In genomic region chrX:66046612-66047235, GRCh38 we compare ENCODE assay signal across 8 cellular contexts. TPM values are rescaled to one million over a fixed set of nuclear protein-coding genes. Genes with fewer than 3 reads are reported as not detected.
A peak's percentile ranks its signal among the peaks of the same experiment; 100 is the strongest.
DNase-seq lines count a peak whose midpoint lies in the region; ATAC-seq and TF ChIP-seq lines count a peak whose summit lies in the region.

No MANE protein-coding gene starts in this region.

- H3K27ac Mint-ChIP-seq in progenitor cell of endocrine pancreas, result no peak overlapping the region

- peaks cover 9% of the 10 kb centered on the region for H3K9me3 Mint-ChIP-seq in progenitor cell of endocrine pancreas (ENCODE audit: low read depth)

- H4K20me1 ChIP-seq in GM23248 (ENCODE audit: insufficient read depth), result no peaks in the 10 kb centered on the region

- TF ChIP-seq POLR2A in GM18505 (IDR thresholded peaks at IDR 0.05; ENCODE audit: borderline replicate concordance, extremely low read depth, insufficient read depth, insufficient read length), result no peak

- no peaks in the 10 kb centered on the region for H3K36me3 ChIP-seq in GM23248 (ENCODE audit: low read depth)

- H3K9me2 ChIP-seq in GM23248 (ENCODE audit: insufficient read depth), result no peaks in the 10 kb centered on the region

- DNase-seq in GM23248, result peak; percentile 0
- peak; percentile 44 for DNase-seq in NAMALWA (ENCODE audit: low spot score)
- peak; percentile 9 for DNase-seq in germinal center (ENCODE audit: low spot score)
- DNase-seq in islet precursor cell, result no peak
- no peak for DNase-seq in NCI-H2107 (lab: John Stamatoyannopoulos, UW)
- no peak for DNase-seq in progenitor cell of endocrine pancreas (ENCODE audit: low spot score, unreplicated experiment)
- no peak for DNase-seq in coronary artery (ENCODE audit: low spot score)

- H3K27ac ChIP-seq in GM23248 (no peak overlapping the region), coronary artery (peak overlapping the region in 1 of 2 donors; percentile 9)

- no peak overlapping the region for H3K4me3 ChIP-seq in GM23248
- H3K4me3 ChIP-seq in coronary artery, result no peak overlapping the region

- H3F3A ChIP-seq in GM23248 (ENCODE audit: insufficient read depth), result no peaks in the 10 kb centered on the region

- no peaks in the 10 kb centered on the region for H3K27me3 Mint-ChIP-seq in progenitor cell of endocrine pancreas

- no peaks in the 10 kb centered on the region for H3K4me1 Mint-ChIP-seq in progenitor cell of endocrine pancreas (ENCODE audit: low read depth)

- H3K4me1 ChIP-seq in GM23248 (ENCODE audit: insufficient read depth), result no peaks in the 10 kb centered on the region

- 0 to 5% methylated on average over 2 of the region's 2 CpGs for WGBS in GM23248 (ENCODE audit: low coverage in 1 of 2, low lambda C conversion rate in 2 of 2, missing lambda C conversion rate in 2 of 2), 2 experiments

- H3K9ac ChIP-seq in GM23248, result no peak overlapping the region

- no peaks in the 10 kb centered on the region for H3K27me3 ChIP-seq in GM23248 (replicated peaks; ENCODE audit: insufficient read depth)

- TF ChIP-seq CTCF in progenitor cell of endocrine pancreas (IDR thresholded peaks at IDR 0.05; ENCODE audit: unreplicated experiment) (no peak), coronary artery (IDR thresholded peaks at IDR 0.05) (no peak)

- no peak overlapping the region for H2AFZ ChIP-seq in GM23248

- H3K36me3 Mint-ChIP-seq in progenitor cell of endocrine pancreas (ENCODE audit: insufficient read depth), result no peaks in the 10 kb centered on the region

- H3K4me2 ChIP-seq in GM23248 (ENCODE audit: unreplicated experiment), result no peak overlapping the region

- H3K79me2 ChIP-seq in GM23248 (ENCODE audit: insufficient read depth), result no peaks in the 10 kb centered on the region

- in situ Hi-C loops in GM23248 (cut with MboI), result loop anchor here (25.0 kb wide), 1 partner anchor 691 kb away; no protein-coding TSS in a partner anchor

- no peak overlapping the region for H3K4me3 Mint-ChIP-seq in progenitor cell of endocrine pancreas (ENCODE audit: low read depth)

- H3K9me3 ChIP-seq in GM23248 (ENCODE audit: low read depth), result no peaks in the 10 kb centered on the region

- peak; percentile 79 for ATAC-seq in GM18505 (IDR thresholded peaks at IDR 0.05; ENCODE audit: unreplicated experiment)

RNA-seq across cellular contexts. Expression of gene VSIG4, which starts 6.8 kb away (rescaled TPM):
- not detected in 2 replicates for total RNA-seq in GM23248 (2014; rRNA removed; shearing (Covaris generic))
- not detected in 2 replicates for polyA plus RNA-seq in GM23248 (2016; fragmentation: Nextera tagmentation; extraction: Ambion mirVana)
- not detected in 2 replicates for total RNA-seq in progenitor cell of endocrine pancreas

Comparison
In these comparisons a context has a peak if more than half of its experiments do, and no peak if none do; other contexts are left out.
1. DNase-seq: peak in GM23248 (single experiment), NAMALWA (single experiment) and germinal center (single experiment); none in islet precursor cell (single experiment), NCI-H2107 (single experiment), progenitor cell of endocrine pancreas (single experiment) and coronary artery (single experiment).